Comparison of ENCODE assay signal across 8 cellular contexts in the genomic region with DNA sequence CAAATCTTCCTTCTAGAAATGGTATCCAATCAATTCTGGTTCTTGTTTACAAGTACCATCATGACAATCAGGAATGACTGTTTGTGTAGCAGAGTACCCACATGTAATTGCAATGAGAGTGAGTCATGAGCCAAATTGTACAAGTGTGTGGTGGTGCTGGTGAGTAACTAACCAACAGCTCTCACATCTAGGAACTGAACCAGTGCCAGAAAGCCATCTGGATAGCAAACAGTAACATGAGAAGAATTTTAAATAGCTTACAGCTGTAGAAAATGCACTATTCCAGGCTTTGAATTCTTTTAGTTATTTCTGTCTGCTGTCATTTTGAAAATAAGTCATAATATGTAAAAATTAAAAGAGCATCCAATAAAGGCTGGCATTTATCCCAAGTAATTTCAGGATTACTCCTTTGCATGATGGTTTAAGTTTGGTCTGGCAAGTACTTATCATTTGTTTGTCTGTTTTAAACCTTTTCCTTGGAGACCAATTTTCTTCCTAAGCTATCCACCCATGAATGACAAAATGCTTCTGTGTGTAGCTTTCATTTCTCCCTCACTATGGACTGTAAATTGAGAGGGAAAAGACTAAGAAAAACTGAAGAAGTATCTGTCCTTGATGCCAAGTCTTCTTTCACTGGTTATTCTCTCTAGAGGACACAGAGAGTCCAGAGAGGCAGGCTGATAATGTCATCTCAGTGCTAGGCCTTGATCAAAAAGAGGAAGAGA.
DNase-seq lines count a peak whose midpoint lies in the region; ATAC-seq and TF ChIP-seq lines count a peak whose summit lies in the region.

No MANE protein-coding gene starts in this region.

- in situ Hi-C loops in gastrocnemius medialis (cut with MboI; ENCODE audit: low sequenced_read_pairs in 4 of 4): no loop called here

- peaks cover 26 to 43% of the 10 kb centered on the region in 2 donors for H3K4me1 ChIP-seq in gastrocnemius medialis

- no peak overlapping the region for H3K4me3 ChIP-seq in gastrocnemius medialis

- no peak for TF ChIP-seq CTCF in gastrocnemius medialis (IDR thresholded peaks at IDR 0.05 in 4 of 5, conservative IDR thresholded peaks at IDR 0.05 in 1 of 5)

- H3K36me3 ChIP-seq in gastrocnemius medialis: no peaks in the 10 kb centered on the region

- intact Hi-C loops in left ventricle myocardium superior (cut with micrococcal nuclease): loop anchor here (10.0 kb wide), 1 partner anchor 60 kb away; a partner anchor contains a TSS
- intact Hi-C loops in gastrocnemius medialis (cut with DNase I; ENCODE audit: low total_unique reads): loop anchor here (2.0 to 10.0 kb wide), 3 partner anchors 24 to 140 kb away; a partner anchor contains a TSS

- peak overlapping the region; percentile 77 to 86 (median 78) for H3K27ac ChIP-seq in gastrocnemius medialis

- H3K27me3 ChIP-seq in gastrocnemius medialis: no peaks in the 10 kb centered on the region

- ATAC-seq in HG03066 (IDR thresholded peaks at IDR 0.05; ENCODE audit: low read depth, unreplicated experiment) (peak; percentile 76), left ventricle myocardium superior (peak; percentile 91), gastrocnemius medialis (peak; percentile 99)

- no peaks in the 10 kb centered on the region for H3K9me3 ChIP-seq in gastrocnemius medialis

- no peak for TF ChIP-seq POLR2A in gastrocnemius medialis (IDR thresholded peaks at IDR 0.05)

- DNase-seq in NK-92 treated with Interleukin-12 subunit alpha and Interleukin-12 subunit beta, amount 100 ng/mL, for 24 hours (lab: John Stamatoyannopoulos, UW): peak; percentile 25
- no peak for DNase-seq in NK-92 (lab: John Stamatoyannopoulos, UW; ENCODE audit: unreplicated experiment)
- DNase-seq in NCI-H2107 treated with DMSO at 0.1 percent for 48 hours (lab: John Stamatoyannopoulos, UW; ENCODE audit: unreplicated experiment): peak; percentile 98
- DNase-seq in amniotic epithelial cell (ENCODE audit: low read depth): peak; percentile 100
- DNase-seq in left ventricle myocardium superior: no peak
- peak; percentile 75 to 89 for DNase-seq in gastrocnemius medialis
- no peak for DNase-seq in germinal center (ENCODE audit: low spot score)

Comparison
In these comparisons a context has a peak if more than half of its experiments do, and no peak if none do; other contexts are left out.
1. DNase-seq: peak in NK-92 treated with Interleukin-12 subunit alpha and Interleukin-12 subunit beta, amount 100 ng/mL, for 24 hours (single experiment), NCI-H2107 treated with DMSO at 0.1 percent for 48 hours (single experiment), amniotic epithelial cell (single experiment) and gastrocnemius medialis (2 of 2); none in NK-92 (single experiment), left ventricle myocardium superior (single experiment) and germinal center (single experiment).
2. Peak in every context shown above with its lines, with median percentiles within 50 percentile points of each other: ATAC-seq.